8 cellular contexts compared by ENCODE assay signal in genomic region chr17:37358098-37358829, GRCh38. TPM values are rescaled to one million over a fixed set of nuclear protein-coding genes. Genes with fewer than 3 reads are reported as not detected.
A peak's percentile ranks its signal among the peaks of the same experiment; 100 is the strongest.
DNase-seq lines count a peak whose midpoint lies in the region; ATAC-seq, FAIRE-seq and TF ChIP-seq lines count a peak whose summit lies in the region.

No MANE protein-coding gene starts in this region.

- peaks cover 0 to 40% (median 26%) of the 10 kb centered on the region in 11 experiments; a peak in 20 of 22 replicates for H3K36me3 ChIP-seq in BLaER1 treated with 17β-estradiol and CSF1 and Interleukin-3, amounts not matched to agents 10 nM and 100 nM
- no peaks in the 10 kb centered on the region for H3K36me3 ChIP-seq in right atrium auricular region

- no peaks in the 10 kb centered on the region for H3K27me3 ChIP-seq in BLaER1 treated with 17β-estradiol and CSF1 and Interleukin-3, amounts not matched to agents 10 nM and 100 nM
- H3K27me3 ChIP-seq in right atrium auricular region, result no peaks in the 10 kb centered on the region

- DNase-seq in GM19239 (ENCODE audit: insufficient read length, low spot score), result peak; percentile 46
- peak; percentile 69 for DNase-seq in HuH-7.5 (ENCODE audit: low spot score)
- peak; percentile 79 for DNase-seq in RKO (ENCODE audit: low spot score)
- peak; percentile 62 for DNase-seq in right atrium auricular region (ENCODE audit: low spot score)
- peak; percentile 69 for DNase-seq in pons (ENCODE audit: low spot score)

- H3K4me2 ChIP-seq in BLaER1 treated with 17β-estradiol and CSF1 and Interleukin-3, amounts not matched to agents 10 nM and 100 nM, result peak overlapping the region; percentile 82 to 97 (median 92)

- H3K27ac ChIP-seq in BLaER1 treated with 17β-estradiol and CSF1 and Interleukin-3, amounts not matched to agents 10 nM and 100 nM, result peak overlapping the region; percentile 63 to 98 (median 90); a peak in 21 of 22 replicates
- H3K27ac ChIP-seq in angular gyrus (ENCODE audit: low read depth, low read length) (peak overlapping the region; percentile 88), right atrium auricular region (peak overlapping the region; percentile 83 to 87)

- peak overlapping the region; percentile 82 to 100 (median 93) for H3K4me3 ChIP-seq in BLaER1 treated with 17β-estradiol and CSF1 and Interleukin-3, amounts not matched to agents 10 nM and 100 nM
- peak overlapping the region; percentile 65 to 77 for H3K4me3 ChIP-seq in right atrium auricular region

- peak overlapping the region; percentile 87 to 99 (median 94) for H3K9ac ChIP-seq in BLaER1 treated with 17β-estradiol and CSF1 and Interleukin-3, amounts not matched to agents 10 nM and 100 nM

- H4K20me1 ChIP-seq in BLaER1 treated with 17β-estradiol and CSF1 and Interleukin-3, amounts not matched to agents 10 nM and 100 nM, result peaks cover 0 to 54% (median 46%) of the 10 kb centered on the region in 11 experiments; a peak in 18 of 22 replicates

- no peaks in the 10 kb centered on the region for H3K9me3 ChIP-seq in BLaER1 treated with 17β-estradiol and CSF1 and Interleukin-3, amounts not matched to agents 10 nM and 100 nM (replicated peaks in 1 of 11)
- H3K9me3 ChIP-seq in right atrium auricular region, result no peaks in the 10 kb centered on the region

- no peak for ATAC-seq in GM18520 (IDR thresholded peaks at IDR 0.05; ENCODE audit: unreplicated experiment)

- H3K4me1 ChIP-seq in BLaER1 treated with 17β-estradiol and CSF1 and Interleukin-3, amounts not matched to agents 10 nM and 100 nM, result peaks cover 23 to 44% (median 35%) of the 10 kb centered on the region in 10 experiments
- peaks cover 0 to 24% of the 10 kb centered on the region in 2 donors for H3K4me1 ChIP-seq in right atrium auricular region

- no peak for TF ChIP-seq CTCF in right atrium auricular region (IDR thresholded peaks at IDR 0.05)

- FAIRE-seq in GM19239 (lab: Jason Lieb, UNC), result no peak

RNA-seq across cellular contexts. Expression of gene C17orf78, which starts 17.5 kb away (rescaled TPM):
- not detected for total RNA-seq in right atrium auricular region

RNA-seq across cellular contexts. Expression of gene ACACA, which starts 48.4 kb away (rescaled TPM):
- total RNA-seq in right atrium auricular region, result 10 to 100 TPM in 1 of 2 donors, 1 to 10 TPM in 1; 8.6 to 10.2 TPM

RNA-seq across cellular contexts. Expression of gene TADA2A, which starts 48.4 kb away (rescaled TPM):
- total RNA-seq in right atrium auricular region, result 10 to 100 TPM in 1 of 2 donors, 1 to 10 TPM in 1; 6.8 to 15.7 TPM
